18 cellular contexts compared by ENCODE assay signal in genomic region chr19:50562329-50562728, GRCh38. TPM values are rescaled to one million over a fixed set of nuclear protein-coding genes. Genes with fewer than 3 reads are reported as not detected.
DNase-seq lines count a peak whose midpoint lies in the region; ATAC-seq and TF ChIP-seq lines count a peak whose summit lies in the region.
"Had no signal": no experiment of that assay in that cellular context is flagged by ENCODE, and none has a peak within 500 bp of the region (broad histone marks: within the 10 kb centered on the region; RNA-seq: fewer than 3 reads in every experiment).

No MANE protein-coding gene starts in this region.

- H3K4me1 ChIP-seq in upper lobe of right lung: no peaks in the 10 kb centered on the region

- intact Hi-C loops in upper lobe of right lung (cut with DNase I): no loop called here

- no peaks in the 10 kb centered on the region for H3K9me3 ChIP-seq in upper lobe of right lung
- H3K9me3 ChIP-seq: BLaER1 had no signal

- peaks cover 45% of the 10 kb centered on the region for H3K27me3 ChIP-seq in upper lobe of right lung

- ATAC-seq in upper lobe of right lung: no peak
- ATAC-seq: HCT116 had no signal

- no peak overlapping the region for H3K27ac ChIP-seq in upper lobe of right lung
- H3K27ac ChIP-seq: BLaER1, GM23248 had no signal

- DNase-seq in ELF-1 (ENCODE audit: low read depth, low spot score) (peak; percentile 37), ecto neural progenitor cell (ENCODE audit: low spot score) (peak; percentile 38), islet precursor cell (peak; percentile 11), retina (peak; percentile 47), upper lobe of right lung (no peak), COR-L47 (lab: John Stamatoyannopoulos, UW) (no peak), middle frontal gyrus (ENCODE audit: extremely low spot score, low spot score) (no peak)
- DNase-seq: 8988T; Calu3; CD4-positive, alpha-beta memory T cell; DMS 273 treated with DMSO at 0.1 percent for 48 hours; DMS53; DND-41; EL; GM23248; IMR-90 had no signal

- H3K36me3 ChIP-seq in upper lobe of right lung: no peaks in the 10 kb centered on the region
- H3K36me3 ChIP-seq: BLaER1 had no signal

- TF ChIP-seq CTCF in upper lobe of right lung (IDR thresholded peaks at IDR 0.05): no peak

- no peak overlapping the region for H3K4me3 ChIP-seq in upper lobe of right lung
- H3K4me3 ChIP-seq: BLaER1, GM23248 had no signal

RNA-seq across cellular contexts. Expression of gene LRRC4B, which starts 5.9 kb away (rescaled TPM):
- 4.6 TPM for total RNA-seq in upper lobe of right lung
- total RNA-seq: Calu3; CD4-positive, alpha-beta memory T cell; GM23248; IMR-90 had no signal

RNA-seq across cellular contexts. Expression of gene ASPDH, which starts 48.6 kb away (rescaled TPM):
- not detected for total RNA-seq in upper lobe of right lung
- total RNA-seq: Calu3; CD4-positive, alpha-beta memory T cell; GM23248; IMR-90 had no signal

RNA-seq across cellular contexts. Expression of gene JOSD2, which starts 51.3 kb away (rescaled TPM):
- total RNA-seq in upper lobe of right lung: 34.7 TPM

Comparison
In these comparisons a context has a peak if more than half of its experiments do, and no peak if none do; other contexts are left out.
1. DNase-seq: peak in ELF-1 (single experiment), ecto neural progenitor cell (single experiment), islet precursor cell (single experiment) and retina (single experiment); none in upper lobe of right lung (single experiment), COR-L47 (single experiment) and middle frontal gyrus (single experiment).